In the genomic region with DNA sequence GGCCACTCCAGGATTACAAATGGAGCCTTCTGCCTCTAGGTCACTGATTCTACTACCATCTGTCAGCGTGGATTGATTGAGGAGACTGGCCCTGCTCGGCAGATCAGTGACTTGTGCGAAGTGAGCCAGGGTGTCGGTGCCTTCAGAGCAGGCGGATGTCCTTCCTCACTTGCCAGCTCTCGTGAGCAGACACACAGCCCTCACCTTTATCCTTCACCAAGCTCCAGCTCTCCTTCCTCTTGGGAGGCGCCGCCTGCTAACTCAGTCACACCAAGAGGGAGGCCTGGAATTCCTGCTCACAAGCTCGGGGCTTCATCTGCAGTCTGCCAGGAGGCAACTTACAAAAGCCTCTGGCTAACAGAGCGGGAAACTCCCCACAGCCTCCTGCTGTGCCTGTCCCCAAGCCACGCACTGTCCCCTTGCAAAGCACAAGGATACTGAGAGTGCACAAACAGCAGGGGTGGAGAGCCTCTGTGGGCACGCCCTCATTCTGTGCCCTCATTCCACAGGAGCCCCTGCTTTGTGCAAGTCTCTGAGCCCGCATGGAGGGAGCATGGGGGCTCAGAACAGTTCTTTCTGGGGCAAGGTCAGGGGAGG, we compare ENCODE assay signal across 15 cellular contexts. TPM values are rescaled to one million over a fixed set of nuclear protein-coding genes. Genes with fewer than 3 reads are reported as not detected.
DNase-seq lines count a peak whose midpoint lies in the region; ATAC-seq and TF ChIP-seq lines count a peak whose summit lies in the region.
"Had no signal": no experiment of that assay in that cellular context is flagged by ENCODE, and none has a peak within 500 bp of the region (broad histone marks: within the 10 kb centered on the region; RNA-seq: fewer than 3 reads in every experiment).

No MANE protein-coding gene starts in this region.

- no peaks in the 10 kb centered on the region for H3K36me3 ChIP-seq in ectodermal cell (ENCODE audit: control insufficient read depth, insufficient read depth, low read length)
- no peaks in the 10 kb centered on the region for H3K36me3 ChIP-seq in neural progenitor cell
- H3K36me3 ChIP-seq in hepatocyte (replicated peaks; ENCODE audit: insufficient read depth, low read depth) = no peaks in the 10 kb centered on the region
- no peaks in the 10 kb centered on the region for H3K36me3 ChIP-seq in body of pancreas (replicated peaks in 1 of 2; ENCODE audit: insufficient read depth in 1 of 2, low read depth in 2 of 2)
- H3K36me3 ChIP-seq: thyroid gland had no signal

- H4K20me1 ChIP-seq in neural progenitor cell (ENCODE audit: low read depth) (peaks cover 66% of the 10 kb centered on the region), hepatocyte (ENCODE audit: insufficient read depth, poor library complexity, severe bottlenecking) (peaks cover 3% of the 10 kb centered on the region)

- WGBS in ectodermal cell, 2 experiments = 8 to 11% methylated on average over 13 of the region's 13 CpGs
- 65% methylated on average over 13 of the region's 13 CpGs for WGBS in hepatocyte (ENCODE audit: low lambda C conversion rate, missing lambda C conversion rate)
- WGBS in body of pancreas, 2 donors = 82 to 85% methylated on average over 8 to 13 of the region's 13 CpGs

- DNase-seq in DMS 273 (lab: John Stamatoyannopoulos, UW; ENCODE audit: unreplicated experiment) (peak; percentile 73), NB4 (ENCODE audit: low read depth) (peak; percentile 53), neural progenitor cell (ENCODE audit: low spot score) (peak; percentile 87), hepatocyte (ENCODE audit: low spot score) (no peak), body of pancreas (no peak), dermis blood vessel endothelial cell (no peak)
- DNase-seq in activated CD8-positive, alpha-beta memory T cell treated with anti-CD3 and anti-CD28 coated beads, Interleukin-2, amount 10 ng/mL, durations not matched to agents 7 days and 5 days = no peak
- DNase-seq: foreskin melanocyte, immature natural killer cell, MM.1S, PC-9, thyroid gland had no signal

- peak overlapping the region; percentile 58 for H3K27ac ChIP-seq in ectodermal cell (ENCODE audit: insufficient read depth, low read depth, low read length, poor library complexity, severe bottlenecking)
- peak overlapping the region; percentile 59 for H3K27ac ChIP-seq in neural progenitor cell
- no peak overlapping the region for H3K27ac ChIP-seq in hepatocyte
- H3K27ac ChIP-seq in body of pancreas = no peak overlapping the region
- H3K27ac ChIP-seq: PC-9, thyroid gland had no signal

- peak overlapping the region; percentile 15 for H3K27ac Mint-ChIP-seq in neural progenitor cell
- H3K27ac Mint-ChIP-seq in activated CD8-positive, alpha-beta memory T cell treated with anti-CD3 and anti-CD28 coated beads, Interleukin-2, amount 10 ng/mL, durations not matched to agents 7 days and 5 days = no peak overlapping the region
- H3K27ac Mint-ChIP-seq: activated naive CD8-positive, alpha-beta T cell; immature natural killer cell had no signal

- H3K4me1 ChIP-seq in ectodermal cell (ENCODE audit: control insufficient read depth, insufficient read depth, low read length) = peaks cover 43% of the 10 kb centered on the region
- peaks cover 49% of the 10 kb centered on the region for H3K4me1 ChIP-seq in neural progenitor cell
- H3K4me1 ChIP-seq in hepatocyte (ENCODE audit: insufficient read depth) = peaks cover 4% of the 10 kb centered on the region
- H3K4me1 ChIP-seq in body of pancreas = peaks cover 7% of the 10 kb centered on the region

- no peak overlapping the region for H3K9ac ChIP-seq in neural progenitor cell

- no peak overlapping the region for H3K4me3 ChIP-seq in NB4 (ENCODE audit: low read depth, low read length)
- no peak overlapping the region for H3K4me3 ChIP-seq in ectodermal cell (ENCODE audit: insufficient read depth, low read depth, low read length)
- no peak overlapping the region for H3K4me3 ChIP-seq in neural progenitor cell
- no peak overlapping the region for H3K4me3 ChIP-seq in hepatocyte
- no peak overlapping the region for H3K4me3 ChIP-seq in body of pancreas
- H3K4me3 ChIP-seq: GM12878, PC-9, thyroid gland had no signal

- CTCF ChIA-PET in activated CD8-positive, alpha-beta memory T cell treated with anti-CD3 and anti-CD28 coated beads, Interleukin-2, amount 10 ng/mL, durations not matched to agents 7 days and 5 days (lab: Charles Lee) = interaction anchor here (0.8 kb wide), 1 partner anchor 94 kb away, joined by 3 read pairs; no protein-coding TSS in a partner anchor

- peaks cover 64% of the 10 kb centered on the region for H3K4me1 Mint-ChIP-seq in neural progenitor cell
- H3K4me1 Mint-ChIP-seq in activated CD8-positive, alpha-beta memory T cell treated with anti-CD3 and anti-CD28 coated beads, Interleukin-2, amount 10 ng/mL, durations not matched to agents 7 days and 5 days = peaks cover 10% of the 10 kb centered on the region

- no peaks in the 10 kb centered on the region for H3K9me3 ChIP-seq in ectodermal cell (ENCODE audit: control insufficient read depth, low read length)
- H3K9me3 ChIP-seq in neural progenitor cell (ENCODE audit: low read depth) = no peaks in the 10 kb centered on the region
- H3K9me3 ChIP-seq in hepatocyte (ENCODE audit: low read depth) = no peaks in the 10 kb centered on the region
- H3K9me3 ChIP-seq in body of pancreas = no peaks in the 10 kb centered on the region
- H3K9me3 ChIP-seq: thyroid gland had no signal

- H3K27me3 ChIP-seq in ectodermal cell (ENCODE audit: control insufficient read depth, insufficient read depth, low read length, poor library complexity, severe bottlenecking) (peaks cover 23% of the 10 kb centered on the region), neural progenitor cell (peaks cover 22% of the 10 kb centered on the region), hepatocyte (no peaks in the 10 kb centered on the region), body of pancreas (no peaks in the 10 kb centered on the region)
- H3K27me3 ChIP-seq: thyroid gland had no signal

- TF ChIP-seq CTCF in NB4 (IDR thresholded peaks at IDR 0.05; ENCODE audit: low read depth, low read length) (no peak), neural progenitor cell (IDR thresholded peaks at IDR 0.05) (no peak), hepatocyte (IDR thresholded peaks at IDR 0.05; ENCODE audit: poor library complexity) (no peak), body of pancreas (IDR thresholded peaks at IDR 0.05) (no peak)

- H3K9me2 ChIP-seq in hepatocyte (replicated peaks; ENCODE audit: insufficient read depth) = no peaks in the 10 kb centered on the region

- H3K79me2 ChIP-seq in neural progenitor cell (ENCODE audit: low read depth) = peaks cover 12% of the 10 kb centered on the region
- H3K79me2 ChIP-seq in hepatocyte = peaks cover 15% of the 10 kb centered on the region

- TF ChIP-seq POLR2A in NB4 (IDR thresholded peaks at IDR 0.05; ENCODE audit: extremely low read depth, insufficient read length) = no peak
- TF ChIP-seq POLR2A in body of pancreas (IDR thresholded peaks at IDR 0.05) = no peak

- peaks cover 4% of the 10 kb centered on the region for H3K36me3 Mint-ChIP-seq in neural progenitor cell
- H3K36me3 Mint-ChIP-seq in activated CD8-positive, alpha-beta memory T cell treated with anti-CD3 and anti-CD28 coated beads, Interleukin-2, amount 10 ng/mL, durations not matched to agents 7 days and 5 days = no peaks in the 10 kb centered on the region
- H3K36me3 Mint-ChIP-seq: immature natural killer cell had no signal

- intact Hi-C loops in body of pancreas (cut with DNase I) = no loop called here

- H3K4me3 Mint-ChIP-seq in neural progenitor cell = peak overlapping the region; percentile 34
- H3K4me3 Mint-ChIP-seq in activated CD8-positive, alpha-beta memory T cell treated with anti-CD3 and anti-CD28 coated beads, Interleukin-2, amount 10 ng/mL, durations not matched to agents 7 days and 5 days = no peak overlapping the region
- H3K4me3 Mint-ChIP-seq: activated naive CD8-positive, alpha-beta T cell; immature natural killer cell had no signal

- no peak for ATAC-seq in activated CD8-positive, alpha-beta memory T cell treated with anti-CD3 and anti-CD28 coated beads, Interleukin-2, amount 10 ng/mL, durations not matched to agents 7 days and 5 days
- ATAC-seq in body of pancreas = no peak
- ATAC-seq: GM12878 had no signal

- H2AFZ ChIP-seq in neural progenitor cell (replicated peaks) (no peak overlapping the region), hepatocyte (no peak overlapping the region)
- H2AFZ ChIP-seq: PC-9 had no signal

- no peaks in the 10 kb centered on the region for H3K9me3 Mint-ChIP-seq in neural progenitor cell
- no peaks in the 10 kb centered on the region for H3K9me3 Mint-ChIP-seq in activated CD8-positive, alpha-beta memory T cell treated with anti-CD3 and anti-CD28 coated beads, Interleukin-2, amount 10 ng/mL, durations not matched to agents 7 days and 5 days (ENCODE audit: low read depth)
- H3K9me3 Mint-ChIP-seq: immature natural killer cell had no signal

- H3K4me2 ChIP-seq in neural progenitor cell = peak overlapping the region; percentile 74
- no peak overlapping the region for H3K4me2 ChIP-seq in hepatocyte
- H3K4me2 ChIP-seq: PC-9 had no signal

- H3F3A ChIP-seq in neural progenitor cell (ENCODE audit: low read depth) = peaks cover 89% of the 10 kb centered on the region

- H3K27me3 Mint-ChIP-seq in neural progenitor cell (ENCODE audit: insufficient read depth, low read depth) = peaks cover 12% of the 10 kb centered on the region
- no peaks in the 10 kb centered on the region for H3K27me3 Mint-ChIP-seq in activated CD8-positive, alpha-beta memory T cell treated with anti-CD3 and anti-CD28 coated beads, Interleukin-2, amount 10 ng/mL, durations not matched to agents 7 days and 5 days
- H3K27me3 Mint-ChIP-seq: activated naive CD8-positive, alpha-beta T cell had no signal

RNA-seq across cellular contexts. Expression of a gene that starts 3.5 kb away (rescaled TPM):
- polyA plus RNA-seq in ectodermal cell (2013, experiment 1 of 4) = 36.7 TPM
- polyA plus RNA-seq in ectodermal cell (2013, experiment 2 of 4) = 40.7 TPM
- 27.6 TPM for polyA plus RNA-seq in ectodermal cell (2013, experiment 3 of 4)
- 29.2 TPM for polyA plus RNA-seq in ectodermal cell (2013, experiment 4 of 4)
- 53.7 and 67.4 TPM in 2 replicates for total RNA-seq in neural progenitor cell (ENCODE audit: low replicate concordance)
- total RNA-seq in hepatocyte = 31.1 and 34.3 TPM in 2 replicates
- polyA plus RNA-seq in hepatocyte = 5.0 and 5.9 TPM in 2 replicates
- 10 to 100 TPM; 73.1 to 82.5 TPM for total RNA-seq in activated CD8-positive, alpha-beta memory T cell treated with anti-CD3 and anti-CD28 coated beads, Interleukin-2, amount 10 ng/mL, durations not matched to agents 7 days and 5 days
- 10 to 100 TPM; 17.8 to 19.7 TPM for total RNA-seq in body of pancreas
- 25.7 and 29.0 TPM in 2 replicates for total RNA-seq in dermis blood vessel endothelial cell

Comparison
In these comparisons a context has a peak if more than half of its experiments do, and no peak if none do; other contexts are left out.
1. DNase-seq: peak in DMS 273 (single experiment), NB4 (single experiment) and neural progenitor cell (single experiment); none in hepatocyte (single experiment), activated CD8-positive, alpha-beta memory T cell treated with anti-CD3 and anti-CD28 coated beads, Interleukin-2, amount 10 ng/mL, durations not matched to agents 7 days and 5 days (single experiment), body of pancreas (0 of 4) and dermis blood vessel endothelial cell (single experiment).
2. H3K27ac ChIP-seq: peak in ectodermal cell (single experiment) and neural progenitor cell (single experiment); none in hepatocyte (single experiment) and body of pancreas (0 of 4).